Comparison of ENCODE assay signal across 8 cellular contexts in genomic region chr12:132828706-132829534, GRCh38. TPM values are rescaled to one million over a fixed set of nuclear protein-coding genes. Genes with fewer than 3 reads are reported as not detected.
DNase-seq lines count a peak whose midpoint lies in the region; ATAC-seq, FAIRE-seq and TF ChIP-seq lines count a peak whose summit lies in the region.

GOLGA3 (minus strand) TSS chr12:132828869; CDS start chr12:132822128, 6,741 bp downstream.

- peak within 1 kb of the TSS; percentile 99 for H3K27ac ChIP-seq in keratinocyte (ENCODE audit: control insufficient read depth, insufficient read depth, low read length)

- H3K9me3 Mint-ChIP-seq in central memory CD8-positive, alpha-beta T cell: no peaks in the 10 kb centered on the region

- peaks cover 15% of the 10 kb centered on the region for H3K4me1 ChIP-seq in keratinocyte (ENCODE audit: control insufficient read depth, extremely low read depth, insufficient read depth, low read length)

- H4K20me1 ChIP-seq in keratinocyte (ENCODE audit: control insufficient read depth, extremely low read depth, insufficient read depth, low read length): peaks cover 3% of the 10 kb centered on the region

- no peaks in the 10 kb centered on the region for H3K27me3 ChIP-seq in keratinocyte (ENCODE audit: control insufficient read depth, extremely low read depth, insufficient read depth, low read length)

- peak within 1 kb of the TSS; percentile 99 for H3K27ac Mint-ChIP-seq in central memory CD8-positive, alpha-beta T cell (ENCODE audit: low read depth)

- peak; percentile 95 for ATAC-seq in GM19043 (IDR thresholded peaks at IDR 0.05; ENCODE audit: low read depth, unreplicated experiment)
- peak; percentile 90 for ATAC-seq in HG03354 (IDR thresholded peaks at IDR 0.05; ENCODE audit: poor library complexity, severe bottlenecking, unreplicated experiment)
- peak; percentile 94 for ATAC-seq in activated CD4-positive, CD25-positive, alpha-beta regulatory T cell treated with anti-CD3 and anti-CD28 coated beads, Interleukin-2, amount 50 U/mL, for 24 hours
- peak; percentile 96 for ATAC-seq in central memory CD8-positive, alpha-beta T cell (replicated peaks; ENCODE audit: extremely low read depth, poor library complexity, severe bottlenecking)

- peaks cover 44% of the 10 kb centered on the region for H3K79me2 ChIP-seq in keratinocyte (ENCODE audit: control insufficient read depth, insufficient read depth, low read length)

- H3K4me3 ChIP-seq in AG10803 (ENCODE audit: low read length): peak within 1 kb of the TSS; percentile 98
- H3K4me3 ChIP-seq in keratinocyte (ENCODE audit: control insufficient read depth in 2 of 3, extremely low read depth in 1 of 3, insufficient read depth in 2 of 3, low read depth in 1 of 3, low read length in 3 of 3): peak within 1 kb of the TSS; percentile 89 to 98 (median 93)

- dilution Hi-C loops in keratinocyte (cut with MboI; ENCODE audit: extremely low pct_ligation_motif_present, low sequenced_read_pairs): no loop called here

- peaks cover 2% of the 10 kb centered on the region for H3K9me1 ChIP-seq in keratinocyte (ENCODE audit: control insufficient read depth, extremely low read depth, insufficient read depth, low read length)

- TF ChIP-seq CTCF in AG10803 (conservative IDR thresholded peaks at IDR 0.05; ENCODE audit: low read length): no peak
- TF ChIP-seq CTCF in keratinocyte (optimal IDR thresholded peaks at IDR 0.05 in 1 of 3, IDR thresholded peaks at IDR 0.05 in 1 of 3, conservative IDR thresholded peaks at IDR 0.05 in 1 of 3; ENCODE audit: extremely low read depth in 1 of 3, insufficient read depth in 2 of 3, low read length in 3 of 3): no peak

- H3K4me3 Mint-ChIP-seq in central memory CD8-positive, alpha-beta T cell: peak within 1 kb of the TSS; percentile 97

- no peaks in the 10 kb centered on the region for H3K27me3 Mint-ChIP-seq in central memory CD8-positive, alpha-beta T cell

- peak within 1 kb of the TSS; percentile 98 for H3K9ac ChIP-seq in keratinocyte (ENCODE audit: control insufficient read depth, extremely low read depth, insufficient read depth, low read length)

- H3K9me3 ChIP-seq in keratinocyte (ENCODE audit: control insufficient read depth, low read depth, low read length): no peaks in the 10 kb centered on the region

- peak within 1 kb of the TSS; percentile 81 for H3K4me2 ChIP-seq in keratinocyte (ENCODE audit: control insufficient read depth, extremely low read depth, insufficient read depth, low read depth, low read length)

- FAIRE-seq in keratinocyte (lab: Jason Lieb, UNC): no peak

- peak within 1 kb of the TSS; percentile 98 for H2AFZ ChIP-seq in keratinocyte (ENCODE audit: control insufficient read depth, low read length)

- H3K36me3 Mint-ChIP-seq in central memory CD8-positive, alpha-beta T cell (ENCODE audit: insufficient read depth): peaks cover 34% of the 10 kb centered on the region

- H3K36me3 ChIP-seq in keratinocyte (ENCODE audit: control insufficient read depth in 2 of 2, extremely low read depth in 1 of 2, insufficient read depth in 2 of 2, low read length in 2 of 2): peaks cover 26 to 27% of the 10 kb centered on the region in 2 experiments

- DNase-seq in AG10803 (ENCODE audit: low read depth) (peak; percentile 94), NCI-H446 treated with DMSO at 0.1 percent for 48 hours (lab: John Stamatoyannopoulos, UW) (peak; percentile 70), keratinocyte (ENCODE audit: low read depth, low spot score) (peak; percentile 52)
- DNase-seq in central memory CD8-positive, alpha-beta T cell (ENCODE audit: low spot score in 2 of 2): peak; percentile 90 to 91
- DNase-seq in stimulated activated CD4-positive, alpha-beta T cell treated with anti-CD3 and anti-CD28 coated beads, Interleukin-12 subunit alpha, Interleukin-12 subunit beta, amount 100 ng/mL, for 48 hours (ENCODE audit: low read depth in 2 of 3, low spot score in 1 of 3): peak; percentile 90 to 91 (median 91)

- H3K4me1 Mint-ChIP-seq in central memory CD8-positive, alpha-beta T cell: peaks cover 37% of the 10 kb centered on the region

RNA-seq across cellular contexts. Expression of gene GOLGA3, which starts in this region (rescaled TPM):
- polyA plus RNA-seq in keratinocyte: 10.5 to 23.5 TPM (median 11.0 TPM) in 3 replicates
- polyA plus RNA-seq in keratinocyte (2011; ENCODE audit: low read depth): 20.0 TPM
- 8.6 and 12.4 TPM in 2 replicates for polyA plus RNA-seq in keratinocyte (2011; cell fraction: cytosol; rRNA removed)
- 40.0 and 41.3 TPM in 2 replicates for polyA plus RNA-seq in keratinocyte (2011; cell fraction: nucleus; rRNA removed)
- polyA plus RNA-seq in keratinocyte (2012; ENCODE audit: low replicate concordance): 13.0 and 25.2 TPM in 2 replicates
- 34.7 to 82.1 TPM (median 41.6 TPM) in 3 replicates for polyA minus RNA-seq in keratinocyte
- polyA minus RNA-seq in keratinocyte (2011; cell fraction: cytosol; rRNA and poly(A)+ RNA removed): 48.7 TPM
- polyA minus RNA-seq in keratinocyte (2011; cell fraction: nucleus; rRNA and poly(A)+ RNA removed): 47.3 and 63.0 TPM in 2 replicates

Comparison
In these comparisons a context has a peak if more than half of its experiments do, and no peak if none do; other contexts are left out.
1. Peak in every context shown above with its lines: DNase-seq, ATAC-seq, H3K4me3 ChIP-seq and H3K27ac ChIP-seq.